9 cellular contexts compared by ENCODE assay signal in the genomic region with DNA sequence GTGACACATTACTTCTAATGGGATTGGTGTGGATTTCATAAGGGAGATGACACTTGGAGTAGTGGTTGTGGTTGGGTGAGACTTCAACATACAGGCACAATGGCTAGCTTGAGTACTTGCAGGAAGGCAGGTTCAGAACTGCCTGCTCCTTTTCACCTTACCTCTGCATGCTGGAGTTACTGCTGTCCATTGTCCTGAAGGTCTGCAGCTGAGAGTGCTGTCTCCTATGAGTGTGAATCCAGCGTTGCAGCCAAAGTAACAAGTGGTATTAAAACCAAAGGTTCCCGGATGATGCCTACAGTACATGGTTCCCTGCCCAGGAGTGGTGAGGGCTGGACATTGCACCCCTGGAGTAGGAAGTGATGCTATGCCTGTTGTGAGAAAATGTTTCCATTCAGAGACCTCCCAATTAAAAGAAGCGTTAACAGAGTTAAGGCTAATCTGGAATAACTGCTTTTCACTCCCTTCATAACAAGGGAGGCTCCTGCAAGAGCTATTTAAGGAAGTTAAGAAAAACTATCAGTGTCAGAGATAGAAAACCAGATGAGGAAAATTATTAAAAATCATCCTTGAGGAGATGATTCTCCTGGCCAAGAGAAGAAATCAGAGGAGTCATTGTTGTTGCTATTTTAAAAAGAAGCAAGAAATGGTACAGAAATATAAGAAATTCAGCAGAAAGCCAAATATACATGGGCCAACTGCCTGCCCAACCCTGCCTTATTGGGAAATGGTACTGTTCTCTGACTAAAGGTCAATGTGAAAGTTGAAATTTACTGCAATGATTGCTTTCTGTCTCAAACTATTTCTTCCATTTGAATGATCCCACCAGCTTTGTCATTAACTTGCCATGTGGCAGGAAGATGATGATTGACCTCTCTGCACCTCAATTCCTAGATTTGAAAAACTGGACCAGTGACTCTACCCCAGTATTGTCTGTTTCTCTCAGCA. TPM values are rescaled to one million over a fixed set of nuclear protein-coding genes. Genes with fewer than 3 reads are reported as not detected.
DNase-seq lines count a peak whose midpoint lies in the region; ATAC-seq, FAIRE-seq and TF ChIP-seq lines count a peak whose summit lies in the region.
"Had no signal": no experiment of that assay in that cellular context is flagged by ENCODE, and none has a peak within 500 bp of the region (broad histone marks: within the 10 kb centered on the region; RNA-seq: fewer than 3 reads in every experiment).

No MANE protein-coding gene starts in this region.

- in situ Hi-C loops in T47D (cut with HindIII; ENCODE audit: low pct_unique_long_range_greater_than_20kb, low sequenced_read_pairs) = no loop called here

- no peak for FAIRE-seq in D721Med (lab: Jason Lieb, UNC)

- DNase-seq in NCI-H82 (lab: John Stamatoyannopoulos, UW) (peak; percentile 28), NCI-H82 treated with DMSO at 0.1 percent for 48 hours (lab: John Stamatoyannopoulos, UW; ENCODE audit: unreplicated experiment) (no peak), MG63 (peak; percentile 2), T47D (ENCODE audit: low read depth in 1 of 2, low spot score in 1 of 2) (peak; percentile 43 to 76), myocyte (ENCODE audit: low read depth) (peak; percentile 55), D721Med (ENCODE audit: insufficient read length, low spot score) (no peak), OCI-M2 (lab: John Stamatoyannopoulos, UW; ENCODE audit: unreplicated experiment) (no peak)
- DNase-seq: ovary had no signal

- H3K4me3 ChIP-seq in MG63 = no peak overlapping the region
- H3K4me3 ChIP-seq: ovary had no signal

- peaks cover 14% of the 10 kb centered on the region for H3K27me3 ChIP-seq in MG63
- H3K27me3 ChIP-seq: ovary had no signal

- ATAC-seq in HG03565 (IDR thresholded peaks at IDR 0.05; ENCODE audit: unreplicated experiment) = no peak

- H3K36me3 ChIP-seq in MG63 = no peaks in the 10 kb centered on the region
- H3K36me3 ChIP-seq: ovary had no signal

- TF ChIP-seq CTCF in D721Med (IDR thresholded peaks at IDR 0.05; ENCODE audit: insufficient read depth, missing control alignments) = no peak

- 0 out of 2 replicates have a peak, but pooled peaks cover 2% of the 10 kb centered on the region for H3K9me3 ChIP-seq in MG63
- H3K9me3 ChIP-seq: ovary had no signal

RNA-seq across cellular contexts. Expression of a gene that starts 9.8 kb away (rescaled TPM):
- not detected in 2 replicates for total RNA-seq in MG63 (2014; rRNA removed; shearing (Covaris generic); ENCODE audit: low replicate concordance)
- not detected in 2 replicates for total RNA-seq in myocyte
- polyA plus RNA-seq in myocyte (2012) = 0.05 TPM

RNA-seq across cellular contexts. Expression of a gene that starts 33.9 kb away (rescaled TPM):
- total RNA-seq in MG63 (2014; rRNA removed; shearing (Covaris generic); ENCODE audit: low replicate concordance) = not detected in 2 replicates
- not detected in 2 replicates for total RNA-seq in myocyte
- not detected for polyA plus RNA-seq in myocyte (2012)

Comparison
In these comparisons a context has a peak if more than half of its experiments do, and no peak if none do; other contexts are left out.
1. DNase-seq: peak in NCI-H82 (single experiment), MG63 (single experiment), T47D (2 of 2) and myocyte (single experiment); none in NCI-H82 treated with DMSO at 0.1 percent for 48 hours (single experiment), D721Med (single experiment) and OCI-M2 (single experiment).